16 cellular contexts compared by ENCODE assay signal in genomic region chr10:89118091-89118490, GRCh38.
A peak's percentile ranks its signal among the peaks of the same experiment; 100 is the strongest.
DNase-seq lines count a peak whose midpoint lies in the region; ATAC-seq, FAIRE-seq and TF ChIP-seq lines count a peak whose summit lies in the region.
"Had no signal": no experiment of that assay in that cellular context is flagged by ENCODE, and none has a peak within 500 bp of the region (broad histone marks: within the 10 kb centered on the region; RNA-seq: fewer than 3 reads in every experiment).

No MANE protein-coding gene starts in this region.

- FAIRE-seq in GM18507 (lab: Jason Lieb, UNC): peak; percentile 41

- ATAC-seq in HG02798 (IDR thresholded peaks at IDR 0.05; ENCODE audit: poor library complexity, unreplicated experiment): no peak
- ATAC-seq: left ventricle myocardium superior; naive thymus-derived CD4-positive, alpha-beta T cell had no signal

- no peak for TF ChIP-seq CTCF in epithelial cell of proximal tubule (conservative IDR thresholded peaks at IDR 0.05; ENCODE audit: low read depth, low read length)

- DNase-seq in GM18507 (ENCODE audit: extremely low spot score, insufficient read length, low read depth): no peak
- DNase-seq in NCI-H510A treated with DMSO at 0.1 percent for 48 hours (lab: John Stamatoyannopoulos, UW): peak; percentile 47
- DNase-seq in epithelial cell of proximal tubule (ENCODE audit: low read depth): peak; percentile 78
- DNase-seq in non-pigmented ciliary epithelial cell (ENCODE audit: low read depth): peak; percentile 60
- DNase-seq in NCI-H82 treated with DMSO at 0.1 percent for 48 hours (lab: John Stamatoyannopoulos, UW; ENCODE audit: unreplicated experiment): no peak
- no peak for DNase-seq in NCI-H1092 treated with DMSO at 0.1 percent for 48 hours (lab: John Stamatoyannopoulos, UW)
- DNase-seq: activated CD4-positive, alpha-beta T cell treated with anti-CD3 and anti-CD28 coated beads, Interleukin-2, amount 10 ng/mL, durations not matched to agents 24 days and 14 days; CD4-positive, CD25-positive, alpha-beta regulatory T cell; hippocampal formation; left ventricle myocardium superior; naive thymus-derived CD4-positive, alpha-beta T cell; NCI-H2029; Right ventricle myocardium superior; stimulated activated CD8-positive, alpha-beta memory T cell treated with anti-CD3 and anti-CD28 coated beads, Interleukin-4, amount 100 ng/mL, for 48 hours; T-helper 9 cell had no signal

- H3K4me3 ChIP-seq in epithelial cell of proximal tubule (ENCODE audit: low read depth, low read length): no peak overlapping the region

Comparison
In these comparisons a context has a peak if more than half of its experiments do, and no peak if none do; other contexts are left out.
1. DNase-seq: peak in NCI-H510A treated with DMSO at 0.1 percent for 48 hours (single experiment), epithelial cell of proximal tubule (single experiment) and non-pigmented ciliary epithelial cell (single experiment); none in GM18507 (single experiment), NCI-H82 treated with DMSO at 0.1 percent for 48 hours (single experiment) and NCI-H1092 treated with DMSO at 0.1 percent for 48 hours (single experiment).